17 cellular contexts compared by ENCODE assay signal in the genomic region with DNA sequence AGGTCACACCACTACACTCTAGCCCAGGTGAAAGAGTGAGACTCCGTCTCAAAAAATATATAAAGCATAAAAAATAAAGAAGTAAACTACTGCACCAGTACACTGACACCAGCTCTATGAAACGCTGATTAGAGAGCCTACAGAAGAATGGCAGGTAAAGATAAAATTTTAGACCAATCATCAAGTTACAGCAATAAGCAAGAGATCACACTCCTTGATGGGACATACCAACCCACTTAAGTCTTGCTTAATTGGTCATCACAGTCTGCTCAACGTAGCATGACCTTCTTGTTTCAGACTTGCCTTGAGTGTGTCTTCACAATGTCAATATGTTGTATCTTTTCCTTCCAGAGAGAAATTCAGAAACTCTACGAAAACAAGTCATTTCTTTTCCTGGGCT. TPM values are rescaled to one million over a fixed set of nuclear protein-coding genes. Genes with fewer than 3 reads are reported as not detected.
A peak's percentile ranks its signal among the peaks of the same experiment; 100 is the strongest.
DNase-seq lines count a peak whose midpoint lies in the region; ATAC-seq and TF ChIP-seq lines count a peak whose summit lies in the region.
"Had no signal": no experiment of that assay in that cellular context is flagged by ENCODE, and none has a peak within 500 bp of the region (broad histone marks: within the 10 kb centered on the region; RNA-seq: fewer than 3 reads in every experiment).

No MANE protein-coding gene starts in this region.

- no peak for DNase-seq in activated CD8-positive, alpha-beta T cell treated with anti-CD3 and anti-CD28 coated beads for 36 hours
- no peak for DNase-seq in activated CD8-positive, alpha-beta T cell treated with anti-CD3 and anti-CD28 coated beads, Interleukin-2, amount 10 ng/mL, durations not matched to agents 7 days and 5 days
- DNase-seq in memory B cell (ENCODE audit: low spot score in 2 of 2) (no peak), NAMALWA (ENCODE audit: low spot score) (no peak), posterior vena cava (ENCODE audit: low spot score) (no peak)
- DNase-seq in activated CD4-positive, alpha-beta T cell treated with anti-CD3 and anti-CD28 coated beads for 4 hours: no peak
- DNase-seq: Calu3; CD8-positive, alpha-beta T cell; DMS79 treated with DMSO at 0.1 percent for 48 hours; GF-D8; GOT3; H7; HFFc6 had no signal

- no peaks in the 10 kb centered on the region for H3K4me1 Mint-ChIP-seq in activated CD8-positive, alpha-beta T cell treated with anti-CD3 and anti-CD28 coated beads for 36 hours (ENCODE audit: low read depth)
- H3K4me1 Mint-ChIP-seq in activated CD8-positive, alpha-beta T cell treated with anti-CD3 and anti-CD28 coated beads, Interleukin-2, amount 10 ng/mL, durations not matched to agents 7 days and 5 days (ENCODE audit: low read depth): no peaks in the 10 kb centered on the region
- no peaks in the 10 kb centered on the region for H3K4me1 Mint-ChIP-seq in activated T-helper 17 cell treated with anti-CD3 and anti-CD28 coated beads, Interleukin-2, amount 50 U/mL, for 72 hours
- H3K4me1 Mint-ChIP-seq in memory B cell: no peaks in the 10 kb centered on the region
- H3K4me1 Mint-ChIP-seq: CD14-positive monocyte had no signal

- peaks cover 17% of the 10 kb centered on the region for H3K36me3 Mint-ChIP-seq in activated CD8-positive, alpha-beta T cell treated with anti-CD3 and anti-CD28 coated beads for 36 hours (ENCODE audit: low read depth)
- peaks cover 28% of the 10 kb centered on the region for H3K36me3 Mint-ChIP-seq in activated CD8-positive, alpha-beta T cell treated with anti-CD3 and anti-CD28 coated beads, Interleukin-2, amount 10 ng/mL, durations not matched to agents 7 days and 5 days (ENCODE audit: low read depth)
- peaks cover 58% of the 10 kb centered on the region for H3K36me3 Mint-ChIP-seq in activated T-helper 17 cell treated with anti-CD3 and anti-CD28 coated beads, Interleukin-2, amount 50 U/mL, for 72 hours (ENCODE audit: low read depth)
- H3K36me3 Mint-ChIP-seq in memory B cell: peaks cover 10% of the 10 kb centered on the region

- CTCF ChIA-PET in activated CD8-positive, alpha-beta T cell treated with anti-CD3 and anti-CD28 coated beads for 36 hours (lab: Charles Lee): no interaction called here
- CTCF ChIA-PET in activated CD8-positive, alpha-beta T cell treated with anti-CD3 and anti-CD28 coated beads, Interleukin-2, amount 10 ng/mL, durations not matched to agents 7 days and 5 days (lab: Charles Lee): no interaction called here

- TF ChIP-seq CTCF in activated CD8-positive, alpha-beta T cell treated with anti-CD3 and anti-CD28 coated beads for 36 hours (IDR thresholded peaks at IDR 0.05): no peak

- no peaks in the 10 kb centered on the region for H3K27me3 Mint-ChIP-seq in activated CD8-positive, alpha-beta T cell treated with anti-CD3 and anti-CD28 coated beads for 36 hours
- H3K27me3 Mint-ChIP-seq in activated CD8-positive, alpha-beta T cell treated with anti-CD3 and anti-CD28 coated beads, Interleukin-2, amount 10 ng/mL, durations not matched to agents 7 days and 5 days (ENCODE audit: low read depth): no peaks in the 10 kb centered on the region
- no peaks in the 10 kb centered on the region for H3K27me3 Mint-ChIP-seq in activated T-helper 17 cell treated with anti-CD3 and anti-CD28 coated beads, Interleukin-2, amount 50 U/mL, for 72 hours
- no peaks in the 10 kb centered on the region for H3K27me3 Mint-ChIP-seq in memory B cell
- H3K27me3 Mint-ChIP-seq: IgD-negative memory B cell had no signal

- H3K4me3 Mint-ChIP-seq in activated CD8-positive, alpha-beta T cell treated with anti-CD3 and anti-CD28 coated beads for 36 hours: no peak overlapping the region
- H3K4me3 Mint-ChIP-seq in activated CD8-positive, alpha-beta T cell treated with anti-CD3 and anti-CD28 coated beads, Interleukin-2, amount 10 ng/mL, durations not matched to agents 7 days and 5 days: no peak overlapping the region
- H3K4me3 Mint-ChIP-seq in activated T-helper 17 cell treated with anti-CD3 and anti-CD28 coated beads, Interleukin-2, amount 50 U/mL, for 72 hours: no peak overlapping the region
- H3K4me3 Mint-ChIP-seq in memory B cell: no peak overlapping the region
- H3K4me3 Mint-ChIP-seq: CD14-positive monocyte; CD8-positive, alpha-beta T cell; HFFc6; IgD-negative memory B cell had no signal

- POLR2A ChIA-PET in activated CD8-positive, alpha-beta T cell treated with anti-CD3 and anti-CD28 coated beads for 36 hours (lab: Charles Lee): no interaction called here
- POLR2A ChIA-PET in activated CD8-positive, alpha-beta T cell treated with anti-CD3 and anti-CD28 coated beads, Interleukin-2, amount 10 ng/mL, durations not matched to agents 7 days and 5 days (lab: Charles Lee): no interaction called here

- intact Hi-C loops in activated CD8-positive, alpha-beta T cell treated with anti-CD3 and anti-CD28 coated beads for 36 hours (cut with micrococcal nuclease): no loop called here
- intact Hi-C loops in posterior vena cava (cut with DNase I): no loop called here

- H3K9me3 Mint-ChIP-seq in activated CD8-positive, alpha-beta T cell treated with anti-CD3 and anti-CD28 coated beads for 36 hours: no peaks in the 10 kb centered on the region
- H3K9me3 Mint-ChIP-seq in activated CD8-positive, alpha-beta T cell treated with anti-CD3 and anti-CD28 coated beads, Interleukin-2, amount 10 ng/mL, durations not matched to agents 7 days and 5 days (ENCODE audit: insufficient read depth): no peaks in the 10 kb centered on the region
- no peaks in the 10 kb centered on the region for H3K9me3 Mint-ChIP-seq in activated T-helper 17 cell treated with anti-CD3 and anti-CD28 coated beads, Interleukin-2, amount 50 U/mL, for 72 hours
- no peaks in the 10 kb centered on the region for H3K9me3 Mint-ChIP-seq in memory B cell
- H3K9me3 Mint-ChIP-seq: CD8-positive, alpha-beta T cell; HFFc6; IgD-negative memory B cell had no signal

- no peak for ATAC-seq in activated CD8-positive, alpha-beta T cell treated with anti-CD3 and anti-CD28 coated beads for 36 hours
- ATAC-seq in activated CD8-positive, alpha-beta T cell treated with anti-CD3 and anti-CD28 coated beads, Interleukin-2, amount 10 ng/mL, durations not matched to agents 7 days and 5 days: no peak
- ATAC-seq in activated T-helper 17 cell treated with anti-CD3 and anti-CD28 coated beads, Interleukin-2, amount 50 U/mL, for 72 hours (replicated peaks): no peak
- no peak for ATAC-seq in memory B cell (ENCODE audit: low read depth)
- ATAC-seq: CD8-positive, alpha-beta T cell; HCT116 had no signal

- peak overlapping the region; percentile 7 for H3K27ac Mint-ChIP-seq in activated CD8-positive, alpha-beta T cell treated with anti-CD3 and anti-CD28 coated beads for 36 hours
- H3K27ac Mint-ChIP-seq in activated CD8-positive, alpha-beta T cell treated with anti-CD3 and anti-CD28 coated beads, Interleukin-2, amount 10 ng/mL, durations not matched to agents 7 days and 5 days: no peak overlapping the region
- H3K27ac Mint-ChIP-seq in activated T-helper 17 cell treated with anti-CD3 and anti-CD28 coated beads, Interleukin-2, amount 50 U/mL, for 72 hours: peak overlapping the region; percentile 6
- peak overlapping the region; percentile 19 for H3K27ac Mint-ChIP-seq in memory B cell
- H3K27ac Mint-ChIP-seq: HFFc6, IgD-negative memory B cell had no signal

RNA-seq across cellular contexts. Expression of a gene that starts 12.5 kb away (rescaled TPM):
- total RNA-seq in activated CD8-positive, alpha-beta T cell treated with anti-CD3 and anti-CD28 coated beads for 36 hours: 100 to 1,000 TPM; 127 to 128 TPM
- total RNA-seq in activated CD8-positive, alpha-beta T cell treated with anti-CD3 and anti-CD28 coated beads, Interleukin-2, amount 10 ng/mL, durations not matched to agents 7 days and 5 days: 100 to 1,000 TPM in 1 of 2 experiments, 10 to 100 TPM in 1; 99.0 to 103 TPM
- total RNA-seq in activated T-helper 17 cell treated with anti-CD3 and anti-CD28 coated beads, Interleukin-2, amount 50 U/mL, for 72 hours: 100 to 1,000 TPM in 1 of 2 donors, 10 to 100 TPM in 1; 92.5 to 142 TPM
- 10 to 100 TPM; 79.7 to 82.0 TPM for total RNA-seq in posterior vena cava

RNA-seq across cellular contexts. Expression of a gene that starts 12.7 kb away (rescaled TPM):
- total RNA-seq in activated CD8-positive, alpha-beta T cell treated with anti-CD3 and anti-CD28 coated beads for 36 hours: 10 to 100 TPM; 46.0 to 47.3 TPM
- total RNA-seq in activated CD8-positive, alpha-beta T cell treated with anti-CD3 and anti-CD28 coated beads, Interleukin-2, amount 10 ng/mL, durations not matched to agents 7 days and 5 days: 10 to 100 TPM; 46.5 to 50.4 TPM
- 10 to 100 TPM; 34.6 to 47.1 TPM for total RNA-seq in activated T-helper 17 cell treated with anti-CD3 and anti-CD28 coated beads, Interleukin-2, amount 50 U/mL, for 72 hours
- total RNA-seq in posterior vena cava: 10 to 100 TPM; 10.3 to 16.1 TPM

RNA-seq across cellular contexts. Expression of a gene that starts 26.7 kb away (rescaled TPM):
- total RNA-seq in activated CD8-positive, alpha-beta T cell treated with anti-CD3 and anti-CD28 coated beads for 36 hours: 1 to 10 TPM; 4.6 to 4.9 TPM
- total RNA-seq in activated CD8-positive, alpha-beta T cell treated with anti-CD3 and anti-CD28 coated beads, Interleukin-2, amount 10 ng/mL, durations not matched to agents 7 days and 5 days: 10 to 100 TPM; 15.3 to 15.4 TPM
- total RNA-seq in activated T-helper 17 cell treated with anti-CD3 and anti-CD28 coated beads, Interleukin-2, amount 50 U/mL, for 72 hours: 10 to 100 TPM; 11.1 to 12.0 TPM
- 10 to 100 TPM in 1 of 2 donors, 1 to 10 TPM in 1; 7.7 to 12.5 TPM for total RNA-seq in posterior vena cava

RNA-seq across cellular contexts. Expression of a gene that starts 44.6 kb away (rescaled TPM):
- total RNA-seq in activated CD8-positive, alpha-beta T cell treated with anti-CD3 and anti-CD28 coated beads for 36 hours: 1 to 10 TPM; 8.9 to 9.5 TPM
- total RNA-seq in activated CD8-positive, alpha-beta T cell treated with anti-CD3 and anti-CD28 coated beads, Interleukin-2, amount 10 ng/mL, durations not matched to agents 7 days and 5 days: 10 to 100 TPM; 11.8 to 12.8 TPM
- 10 to 100 TPM in 1 of 2 donors, 1 to 10 TPM in 1; 6.5 to 12.5 TPM for total RNA-seq in activated T-helper 17 cell treated with anti-CD3 and anti-CD28 coated beads, Interleukin-2, amount 50 U/mL, for 72 hours
- 10 to 100 TPM; 11.6 to 14.4 TPM for total RNA-seq in posterior vena cava

RNA-seq across cellular contexts. Expression of a gene that starts 44.8 kb away (rescaled TPM):
- total RNA-seq in activated CD8-positive, alpha-beta T cell treated with anti-CD3 and anti-CD28 coated beads for 36 hours: 10 to 100 TPM; 38.3 to 43.4 TPM
- total RNA-seq in activated CD8-positive, alpha-beta T cell treated with anti-CD3 and anti-CD28 coated beads, Interleukin-2, amount 10 ng/mL, durations not matched to agents 7 days and 5 days: 10 to 100 TPM; 31.6 to 32.1 TPM
- 10 to 100 TPM; 33.8 to 50.8 TPM for total RNA-seq in activated T-helper 17 cell treated with anti-CD3 and anti-CD28 coated beads, Interleukin-2, amount 50 U/mL, for 72 hours
- total RNA-seq in posterior vena cava: 10 to 100 TPM; 11.8 to 17.0 TPM
